ENCODE assay signal across 9 cellular contexts in genomic region chr15:88741046-88741445, GRCh38.
"Had no signal": no experiment of that assay in that cellular context is flagged by ENCODE, and none has a peak within 500 bp of the region (broad histone marks: within the 10 kb centered on the region; RNA-seq: fewer than 3 reads in every experiment).

No MANE protein-coding gene starts in this region.

- FAIRE-seq: H1, H54, HepG2 had no signal

- H3K27ac Mint-ChIP-seq: H9 had no signal

- H3K36me3 Mint-ChIP-seq: IgD-negative memory B cell had no signal

- H3K4me3 Mint-ChIP-seq: H9, IgD-negative memory B cell had no signal

- H3K9me3 Mint-ChIP-seq: H9 had no signal

- H3K9ac ChIP-seq: GM23248 had no signal

- H3K27ac ChIP-seq: GM23248, HL-60 had no signal

- H3K4me1 Mint-ChIP-seq: IgD-negative memory B cell had no signal

- H2AFZ ChIP-seq: GM23248 had no signal

- DNase-seq: GM23248, H9, HCEC 1CT, KBM-7 had no signal

- H3K4me3 ChIP-seq: GM23248 had no signal
